In the genomic region with DNA sequence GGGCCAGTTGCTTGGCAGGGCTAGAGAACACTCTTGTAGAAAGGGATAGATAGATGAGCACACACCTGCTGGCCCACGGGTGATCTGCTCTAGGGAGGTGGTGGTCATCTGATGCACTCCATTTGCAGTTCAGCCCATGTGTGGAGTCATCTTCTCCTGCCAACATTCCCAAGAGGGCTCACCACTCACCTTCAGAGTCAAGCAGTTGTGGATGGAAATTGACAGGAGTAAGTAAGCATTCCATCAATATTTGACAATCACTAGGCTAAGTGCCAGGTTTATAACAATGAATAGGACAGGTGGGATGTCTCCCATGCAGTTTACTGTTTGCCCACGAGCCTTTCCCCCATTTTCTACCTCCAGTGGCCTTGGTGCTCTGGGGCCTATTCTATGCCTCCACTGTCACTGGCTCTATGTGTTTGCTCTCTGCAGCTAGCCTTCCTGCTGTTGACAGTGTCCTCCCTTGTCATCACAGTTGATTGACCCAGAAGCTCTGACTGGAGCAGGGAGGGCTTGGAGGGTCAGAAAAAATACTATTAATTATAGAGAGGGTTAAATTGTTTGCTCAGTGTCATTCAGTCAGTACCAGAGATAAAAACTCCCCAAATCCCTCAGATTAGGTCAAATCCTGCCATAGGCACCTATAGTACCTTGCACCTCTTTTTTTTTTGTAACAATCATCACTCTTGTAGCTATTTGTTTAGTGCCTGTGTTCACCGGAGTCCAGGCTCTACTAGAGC, we compare ENCODE assay signal across 19 cellular contexts.
A peak's percentile ranks its signal among the peaks of the same experiment; 100 is the strongest.
DNase-seq lines count a peak whose midpoint lies in the region; ATAC-seq and TF ChIP-seq lines count a peak whose summit lies in the region.
"Had no signal": no experiment of that assay in that cellular context is flagged by ENCODE, and none has a peak within 500 bp of the region (broad histone marks: within the 10 kb centered on the region; RNA-seq: fewer than 3 reads in every experiment).

No MANE protein-coding gene starts in this region.

- no peak overlapping the region for H3K4me3 Mint-ChIP-seq in natural killer cell treated with Interleukin-12 subunit alpha and Interleukin-12 subunit beta and Interleukin-15 and Interleukin-18, amount 100 ng/mL, for 72 hours
- H3K4me3 Mint-ChIP-seq: CD14-positive monocyte had no signal

- H3K4me1 ChIP-seq in Peyer's patch, result no peaks in the 10 kb centered on the region

- no peaks in the 10 kb centered on the region for H3K36me3 Mint-ChIP-seq in natural killer cell treated with Interleukin-12 subunit alpha and Interleukin-12 subunit beta and Interleukin-15 and Interleukin-18, amount 100 ng/mL, for 72 hours
- H3K36me3 Mint-ChIP-seq: CD14-positive monocyte had no signal

- H3K4me3 ChIP-seq in Peyer's patch, result no peak overlapping the region
- H3K4me3 ChIP-seq: PC-9 had no signal

- no peaks in the 10 kb centered on the region for H3K27me3 ChIP-seq in Peyer's patch

- no peaks in the 10 kb centered on the region for H3K9me3 Mint-ChIP-seq in natural killer cell treated with Interleukin-12 subunit alpha and Interleukin-12 subunit beta and Interleukin-15 and Interleukin-18, amount 100 ng/mL, for 72 hours

- peaks cover 48 to 53% of the 10 kb centered on the region in 2 donors for H3K4me1 Mint-ChIP-seq in natural killer cell treated with Interleukin-12 subunit alpha and Interleukin-12 subunit beta and Interleukin-15 and Interleukin-18, amount 100 ng/mL, for 72 hours (ENCODE audit: low read depth in 2 of 2)

- no peaks in the 10 kb centered on the region for H3K9me3 ChIP-seq in Peyer's patch

- intact Hi-C loops in left cardiac atrium (cut with DNase I), result no loop called here

- no peaks in the 10 kb centered on the region for H3K36me3 ChIP-seq in Peyer's patch

- no peak for ATAC-seq in natural killer cell treated with Interleukin-12 subunit alpha and Interleukin-12 subunit beta and Interleukin-15 and Interleukin-18, amount 100 ng/mL, for 72 hours
- ATAC-seq in left cardiac atrium, result no peak

- TF ChIP-seq CTCF in Peyer's patch (IDR thresholded peaks at IDR 0.05), result no peak

- no peak overlapping the region for H3K27ac ChIP-seq in caudate nucleus (ENCODE audit: low read depth, low read length)
- no peak overlapping the region for H3K27ac ChIP-seq in Peyer's patch
- H3K27ac ChIP-seq: PC-9 had no signal

- peak overlapping the region; percentile 8 to 11 for H3K27ac Mint-ChIP-seq in natural killer cell treated with Interleukin-12 subunit alpha and Interleukin-12 subunit beta and Interleukin-15 and Interleukin-18, amount 100 ng/mL, for 72 hours
- H3K27ac Mint-ChIP-seq: CD14-positive monocyte had no signal

- H3K27me3 Mint-ChIP-seq in natural killer cell treated with Interleukin-12 subunit alpha and Interleukin-12 subunit beta and Interleukin-15 and Interleukin-18, amount 100 ng/mL, for 72 hours, result no peaks in the 10 kb centered on the region

- TF ChIP-seq POLR2A in Peyer's patch (IDR thresholded peaks at IDR 0.05), result no peak

- DNase-seq in NCI-H748 (lab: John Stamatoyannopoulos, UW; ENCODE audit: unreplicated experiment) (peak; percentile 60), NCI-H748 treated with DMSO at 0.1 percent for 48 hours (lab: John Stamatoyannopoulos, UW) (no peak), NCI-H1092 (lab: John Stamatoyannopoulos, UW) (peak; percentile 6), NCI-H69 (lab: John Stamatoyannopoulos, UW) (peak; percentile 40), caudate nucleus (lab: John Stamatoyannopoulos, UW) (no peak), Peyer's patch (no peak), left cardiac atrium (no peak)
- DNase-seq in natural killer cell treated with Interleukin-12 subunit alpha and Interleukin-12 subunit beta and Interleukin-15 and Interleukin-18, amount 100 ng/mL, for 72 hours (ENCODE audit: low spot score), result no peak
- DNase-seq: 8988T, COR-L47, GF-D8, GOT3, MM.1S, NCI-H1105, NCI-H187 treated with DMSO at 0.1 percent for 48 hours, NCI-H446 treated with DMSO at 0.1 percent for 48 hours, NCI-H774, PC-9 had no signal

Comparison
In these comparisons a context has a peak if more than half of its experiments do, and no peak if none do; other contexts are left out.
1. DNase-seq: peak in NCI-H748 (single experiment), NCI-H1092 (single experiment) and NCI-H69 (single experiment); none in NCI-H748 treated with DMSO at 0.1 percent for 48 hours (single experiment), natural killer cell treated with Interleukin-12 subunit alpha and Interleukin-12 subunit beta and Interleukin-15 and Interleukin-18, amount 100 ng/mL, for 72 hours (single experiment), caudate nucleus (0 of 61), Peyer's patch (0 of 3) and left cardiac atrium (single experiment).